In genomic region chr18:62522510-62523254, GRCh38 we compare ENCODE assay signal across 8 cellular contexts. TPM values are rescaled to one million over a fixed set of nuclear protein-coding genes. Genes with fewer than 3 reads are reported as not detected.
A peak's percentile ranks its signal among the peaks of the same experiment; 100 is the strongest.
DNase-seq lines count a peak whose midpoint lies in the region; TF ChIP-seq lines count a peak whose summit lies in the region.

Gene ZCCHC2, plus strand, starts transcription at chr18:62523025. Its CDS starts 400 bp downstream, at chr18:62523425.

- H3K27ac ChIP-seq in MM.1S (ENCODE audit: low read length) (peak within 1 kb of the TSS; percentile 52; the same call in 1 of the 2 replicates), neural cell (ENCODE audit: low read length) (peak within 1 kb of the TSS; percentile 82), stomach (peak within 1 kb of the TSS; percentile 92 to 99 (median 96))

- 0 to 1% (median 0%) methylated on average over 3 to 87 of the region's 87 CpGs for WGBS in stomach, 5 donors

- peaks cover 24% of the 10 kb centered on the region for H3K4me1 ChIP-seq in ES-I3 (ENCODE audit: insufficient read depth, low read length)
- H3K4me1 ChIP-seq in HAP-1: peaks cover 11% of the 10 kb centered on the region
- H3K4me1 ChIP-seq in MM.1S (ENCODE audit: low read length): peaks cover 6% of the 10 kb centered on the region; the same call in 1 of the 2 replicates
- H3K4me1 ChIP-seq in stomach: peaks cover 14 to 34% (median 31%) of the 10 kb centered on the region in 4 donors

- H3K79me2 ChIP-seq in MM.1S (ENCODE audit: low read length) (no peaks in the 10 kb centered on the region), neural cell (replicated peaks; ENCODE audit: insufficient read depth, low read length) (peaks cover 18% of the 10 kb centered on the region)

- peak within 1 kb of the TSS; percentile 69 for H2AFZ ChIP-seq in MM.1S (ENCODE audit: low read length)
- peak within 1 kb of the TSS; percentile 71 for H2AFZ ChIP-seq in neural cell (ENCODE audit: low read depth, low read length)

- peak within 1 kb of the TSS; percentile 85 for H3K4me2 ChIP-seq in MM.1S (ENCODE audit: low read depth, low read length)
- H3K4me2 ChIP-seq in neural cell (ENCODE audit: low read length): peak within 1 kb of the TSS; percentile 60

- intact Hi-C loops in stomach (cut with DNase I; ENCODE audit: low total_unique reads): no loop called here

- peak within 1 kb of the TSS; percentile 90 for H3K4me3 ChIP-seq in HAP-1
- peak within 1 kb of the TSS; percentile 81 for H3K4me3 ChIP-seq in MM.1S (ENCODE audit: low read length)
- H3K4me3 ChIP-seq in neural cell (ENCODE audit: low read length): peak within 1 kb of the TSS; percentile 94
- peak within 1 kb of the TSS; percentile 70 to 92 (median 85) for H3K4me3 ChIP-seq in stomach

- H4K20me1 ChIP-seq in MM.1S (ENCODE audit: insufficient read depth, low read length): no peaks in the 10 kb centered on the region
- no peaks in the 10 kb centered on the region for H4K20me1 ChIP-seq in neural cell (ENCODE audit: insufficient read depth)

- TF ChIP-seq RAD21 in neural cell (conservative IDR thresholded peaks at IDR 0.05): peak; percentile 43

- H3K9ac ChIP-seq in ES-I3 (ENCODE audit: low read depth, low read length): peak within 1 kb of the TSS; percentile 93
- peak within 1 kb of the TSS; percentile 37; the same call in 1 of the 2 replicates for H3K9ac ChIP-seq in MM.1S (ENCODE audit: low read length)
- peak within 1 kb of the TSS; percentile 79 for H3K9ac ChIP-seq in neural cell (ENCODE audit: low read length)

- in situ Hi-C loops in HAP-1 (cut with MboI; ENCODE audit: low sequenced_read_pairs): no loop called here

- H3K36me3 ChIP-seq in ES-I3 (ENCODE audit: insufficient read depth, low read length) (no peaks in the 10 kb centered on the region), HAP-1 (replicated peaks) (no peaks in the 10 kb centered on the region; the same call in 1 of the 2 replicates), MM.1S (replicated peaks; ENCODE audit: insufficient read depth, low read length) (no peaks in the 10 kb centered on the region), neural cell (ENCODE audit: insufficient read depth, low read length) (no peaks in the 10 kb centered on the region), stomach (no peaks in the 10 kb centered on the region)

- H3K9me2 ChIP-seq in MM.1S (replicated peaks; ENCODE audit: insufficient read depth, low read length): no peaks in the 10 kb centered on the region
- no peaks in the 10 kb centered on the region for H3K9me2 ChIP-seq in neural cell (ENCODE audit: insufficient read depth, low read length)

- H3K27me3 ChIP-seq in HAP-1 (ENCODE audit: low read depth) (no peaks in the 10 kb centered on the region), MM.1S (replicated peaks; ENCODE audit: insufficient read depth, low read length) (peaks cover 61% of the 10 kb centered on the region), neural cell (ENCODE audit: insufficient read depth, low read depth, low read length) (peaks cover 16% of the 10 kb centered on the region), stomach (no peaks in the 10 kb centered on the region)

- TF ChIP-seq CTCF in MM.1S (IDR thresholded peaks at IDR 0.05; ENCODE audit: low read length) (no peak), neural cell (IDR thresholded peaks at IDR 0.05; ENCODE audit: poor library complexity, severe bottlenecking) (peak; percentile 26), stomach (IDR thresholded peaks at IDR 0.05) (no peak)

- H3F3A ChIP-seq in MM.1S (ENCODE audit: insufficient read depth, low read length): 0 out of 2 replicates have a peak, but pooled peaks cover 6% of the 10 kb centered on the region
- H3F3A ChIP-seq in neural cell (ENCODE audit: insufficient read depth, low read length, poor library complexity, severe bottlenecking): no peaks in the 10 kb centered on the region

- DNase-seq in HAP-1 (ENCODE audit: low spot score in 2 of 2) (peak; percentile 96 to 97), MM.1S (peak; percentile 95), SIG-M5 (lab: John Stamatoyannopoulos, UW) (peak; percentile 66), activated gamma-delta T cell (lab: John Stamatoyannopoulos, UW) (peak; percentile 96), fibroblast of the conjunctiva (ENCODE audit: low read depth) (peak; percentile 96), stomach (peak; percentile 98)

- no peaks in the 10 kb centered on the region for H3K9me3 ChIP-seq in ES-I3 (ENCODE audit: control insufficient read depth, insufficient read depth, low read length)
- H3K9me3 ChIP-seq in HAP-1: peaks cover 3% of the 10 kb centered on the region; the same call in 1 of the 2 replicates
- no peaks in the 10 kb centered on the region for H3K9me3 ChIP-seq in MM.1S (replicated peaks; ENCODE audit: insufficient read depth, low read length)
- no peaks in the 10 kb centered on the region for H3K9me3 ChIP-seq in neural cell (ENCODE audit: low read length)
- H3K9me3 ChIP-seq in stomach: no peaks in the 10 kb centered on the region

- peak in 2 of 4 donors; percentile 18 to 64 for TF ChIP-seq POLR2A in stomach (IDR thresholded peaks at IDR 0.05)

- peak; percentile 53 for TF ChIP-seq EP300 in neural cell (conservative IDR thresholded peaks at IDR 0.05; ENCODE audit: poor library complexity, severe bottlenecking)
- TF ChIP-seq EP300 in stomach (IDR thresholded peaks at IDR 0.05): no peak

TF ChIP-seq in neural cell, 6 proteins besides CTCF, POLR2A, EP300 and RAD21:
- TF ChIP-seq EZH2 (IDR thresholded peaks at IDR 0.05; ENCODE audit: borderline replicate concordance, insufficient read depth, low read length, poor library complexity, severe bottlenecking): no peak
- no peak for TF ChIP-seq REST (IDR thresholded peaks at IDR 0.05; ENCODE audit: borderline replicate concordance)
- peak; percentile 88 for TF ChIP-seq MXI1 (conservative IDR thresholded peaks at IDR 0.05; ENCODE audit: poor library complexity, severe bottlenecking)
- TF ChIP-seq SMC3 (conservative IDR thresholded peaks at IDR 0.05; ENCODE audit: poor library complexity): peak; percentile 54
- peak; percentile 92 for TF ChIP-seq POLR2AphosphoS5 (IDR thresholded peaks at IDR 0.05)
- TF ChIP-seq TAF1 (IDR thresholded peaks at IDR 0.05; ENCODE audit: low read depth): peak; percentile 81

RNA-seq across cellular contexts. Expression of gene ZCCHC2, which starts in this region (rescaled TPM):
- polyA plus RNA-seq in neural cell (3.8 and 8.1 TPM in 2 replicates), stomach (1 to 10 TPM; 3.9 to 4.9 (median 3.9) TPM)
- polyA minus RNA-seq in neural cell: 18.6 and 18.7 TPM in 2 replicates
- 10 to 100 TPM; 14.6 to 76.5 (median 19.3) TPM for total RNA-seq in stomach

Comparison
In these comparisons a context has a peak if more than half of its experiments do, and no peak if none do; other contexts are left out.
1. Peak in every context shown above with its lines: DNase-seq, H3K4me3 ChIP-seq and H3K27ac ChIP-seq.
2. H3K9ac ChIP-seq: peak in every context shown above with its lines; median percentile 93 in ES-I3; 79 in neural cell; 37 in MM.1S.